8 cellular contexts compared by ENCODE assay signal in the genomic region with DNA sequence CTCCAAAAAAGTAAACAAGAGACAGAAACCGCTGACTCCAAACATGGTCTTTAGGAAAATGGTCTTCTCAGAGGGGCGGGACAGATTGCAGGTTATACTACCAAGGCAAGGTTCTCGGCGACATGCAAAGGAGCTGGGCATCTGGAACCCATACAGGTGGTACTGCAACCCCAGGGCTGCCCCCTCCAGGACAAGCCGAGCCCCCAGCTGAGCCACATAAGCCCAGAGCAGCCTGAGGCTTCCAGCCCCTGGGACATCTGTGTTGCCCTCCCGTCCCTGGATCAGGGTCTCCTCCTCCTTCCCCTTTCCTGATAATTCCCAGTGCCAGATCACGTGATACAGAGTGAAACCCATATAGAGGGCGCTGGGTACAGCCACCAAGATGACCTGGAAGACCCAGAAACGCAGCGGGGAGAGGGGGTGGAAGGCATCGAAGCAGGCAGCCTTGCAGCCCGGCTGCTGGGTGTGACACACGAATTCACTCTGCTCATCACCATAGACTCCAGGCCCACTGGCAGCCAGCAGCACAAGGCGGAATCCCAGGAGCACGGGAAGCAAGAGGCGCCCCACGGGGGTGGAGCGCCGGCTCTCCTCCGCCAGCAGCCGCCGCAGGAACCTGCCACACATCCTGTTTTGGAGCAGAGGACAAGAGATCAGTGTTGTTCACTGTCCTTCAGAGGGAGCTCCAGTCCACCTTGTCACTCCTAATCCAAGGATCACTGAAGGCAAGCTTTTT. TPM values are rescaled to one million over a fixed set of nuclear protein-coding genes. Genes with fewer than 3 reads are reported as not detected.
DNase-seq lines count a peak whose midpoint lies in the region; ATAC-seq and TF ChIP-seq lines count a peak whose summit lies in the region.

A gene with protein sequence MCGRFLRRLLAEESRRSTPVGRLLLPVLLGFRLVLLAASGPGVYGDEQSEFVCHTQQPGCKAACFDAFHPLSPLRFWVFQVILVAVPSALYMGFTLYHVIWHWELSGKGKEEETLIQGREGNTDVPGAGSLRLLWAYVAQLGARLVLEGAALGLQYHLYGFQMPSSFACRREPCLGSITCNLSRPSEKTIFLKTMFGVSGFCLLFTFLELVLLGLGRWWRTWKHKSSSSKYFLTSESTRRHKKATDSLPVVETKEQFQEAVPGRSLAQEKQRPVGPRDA (minus strand): TSS at position 627 of the 736 bp plus-strand sequence. CDS start 0 bp downstream, at position 627.

- no peaks in the 10 kb centered on the region for H3K36me3 Mint-ChIP-seq in progenitor cell of endocrine pancreas (ENCODE audit: insufficient read depth)

- DNase-seq in DMS53 treated with DMSO at 0.1 percent for 48 hours (lab: John Stamatoyannopoulos, UW; ENCODE audit: unreplicated experiment) = peak; percentile 89
- peak; percentile 62 for DNase-seq in LHCN-M2 (ENCODE audit: low read depth)
- DNase-seq in RPMI7951 (ENCODE audit: low read depth) = peak; percentile 67
- peak; percentile 28 to 76 (median 40) for DNase-seq in adrenal gland
- peak; percentile 74 for DNase-seq in left cardiac atrium
- DNase-seq in progenitor cell of endocrine pancreas (ENCODE audit: low spot score, unreplicated experiment) = no peak

- peak within 1 kb of the TSS in 1 of 5 donors; percentile 32 for H3K27ac ChIP-seq in adrenal gland

- peak within 1 kb of the TSS in 1 of 4 donors; percentile 46 for H3K4me3 ChIP-seq in adrenal gland

- WGBS in adrenal gland, 4 donors = 19 to 24% (median 22%) methylated on average over 9 to 22 of the region's 22 CpGs

- peaks cover 3% of the 10 kb centered on the region for H3K27me3 ChIP-seq in adrenal gland

- TF ChIP-seq POLR2A in adrenal gland (IDR thresholded peaks at IDR 0.05) = no peak

- peak; percentile 92 to 97 for ATAC-seq in left cardiac atrium
- ATAC-seq in GM18519 (IDR thresholded peaks at IDR 0.05; ENCODE audit: low FRiP score, unreplicated experiment) = no peak
- no peak for ATAC-seq in HG03354 (IDR thresholded peaks at IDR 0.05; ENCODE audit: poor library complexity, severe bottlenecking, unreplicated experiment)

- no peaks in the 10 kb centered on the region for H3K9me3 Mint-ChIP-seq in progenitor cell of endocrine pancreas (ENCODE audit: low read depth)

- H3K4me3 Mint-ChIP-seq in progenitor cell of endocrine pancreas (ENCODE audit: low read depth) = peak within 1 kb of the TSS; percentile 82

- H3K9me3 ChIP-seq in adrenal gland (replicated peaks in 1 of 3) = no peaks in the 10 kb centered on the region

- H3K36me3 ChIP-seq in adrenal gland (replicated peaks in 1 of 2) = no peaks in the 10 kb centered on the region

- H3K27me3 Mint-ChIP-seq in progenitor cell of endocrine pancreas = peaks cover 34% of the 10 kb centered on the region

- H3K27ac Mint-ChIP-seq in progenitor cell of endocrine pancreas = no peak within 1 kb of the TSS

- intact Hi-C loops in adrenal gland (cut with DNase I) (no loop called here), left cardiac atrium (cut with DNase I) (loop anchor here in 1 of 2 donors (5.0 kb wide), 1 partner anchor 63 kb away; no protein-coding TSS in a partner anchor)

- peak in 4 of 6 experiments; percentile 20 to 32 (median 24) for TF ChIP-seq CTCF in adrenal gland (IDR thresholded peaks at IDR 0.05)
- TF ChIP-seq CTCF in progenitor cell of endocrine pancreas (IDR thresholded peaks at IDR 0.05; ENCODE audit: unreplicated experiment) = peak; percentile 48

- peaks cover 5% of the 10 kb centered on the region for H3K4me1 Mint-ChIP-seq in progenitor cell of endocrine pancreas (ENCODE audit: low read depth)

- H3K4me1 ChIP-seq in adrenal gland (replicated peaks in 1 of 2) = peaks cover 0 to 6% of the 10 kb centered on the region in 2 donors

RNA-seq across cellular contexts. Expression of the gene that starts here (rescaled TPM):
- not detected in 2 replicates for total RNA-seq in LHCN-M2 (2014; rRNA removed)
- 0.09 TPM for polyA plus RNA-seq in LHCN-M2 (2012)
- total RNA-seq in RPMI7951 (2014; rRNA removed; shearing (Covaris generic)) = 0.12 TPM in 1 of 2 replicates, not detected in the other
- not detected for total RNA-seq in adrenal gland
- under 1 TPM; 0.27 to 0.40 (median 0.34) TPM for polyA plus RNA-seq in adrenal gland
- under 1 TPM; 0.37 to 0.59 TPM for total RNA-seq in left cardiac atrium
- 0.27 and 0.43 TPM in 2 replicates for total RNA-seq in progenitor cell of endocrine pancreas

Comparison
In these comparisons a context has a peak if more than half of its experiments do, and no peak if none do; other contexts are left out.
1. Peak in DNase-seq in LHCN-M2; RNA of the gene not detected or under 1 TPM.
2. Peak in DNase-seq in RPMI7951; RNA of the gene not detected or under 1 TPM.
3. Peak in DNase-seq in adrenal gland; RNA of the gene not detected or under 1 TPM.
4. Peak in DNase-seq and ATAC-seq in left cardiac atrium; RNA of the gene not detected or under 1 TPM.